Comparison of ENCODE assay signal across 1 cellular context in genomic region chr10:72665925-72666324, GRCh38.
TF ChIP-seq lines count a peak whose summit lies in the region.

No MANE protein-coding gene starts in this region.

TF ChIP-seq in WTC11, 78 proteins besides CTCF, POLR2A, EP300 and RAD21 (continued from another document):
- TF ChIP-seq HMGXB4 (CRISPR knock-in tag; IDR thresholded peaks at IDR 0.05) (no peak), ZNF671 (CRISPR knock-in tag; IDR thresholded peaks at IDR 0.05) (no peak), MYBL2 (CRISPR knock-in tag; IDR thresholded peaks at IDR 0.05) (no peak), FOXP4 (CRISPR knock-in tag; IDR thresholded peaks at IDR 0.05) (no peak), ZNF423 (CRISPR knock-in tag; IDR thresholded peaks at IDR 0.05) (no peak), AFF4 (CRISPR knock-in tag; IDR thresholded peaks at IDR 0.05; ENCODE audit: borderline replicate concordance) (no peak), CREB1 (CRISPR knock-in tag; IDR thresholded peaks at IDR 0.05) (no peak), TP53 (CRISPR knock-in tag; IDR thresholded peaks at IDR 0.05) (no peak), TCF7 (CRISPR knock-in tag; IDR thresholded peaks at IDR 0.05; ENCODE audit: low read depth) (no peak), FOXJ3 (CRISPR knock-in tag; IDR thresholded peaks at IDR 0.05; ENCODE audit: borderline replicate concordance) (no peak), OVOL2 (CRISPR knock-in tag; IDR thresholded peaks at IDR 0.05; ENCODE audit: borderline replicate concordance) (no peak), ZNF263 (CRISPR knock-in tag; IDR thresholded peaks at IDR 0.05; ENCODE audit: low read depth) (no peak), ATF3 (CRISPR knock-in tag; conservative IDR thresholded peaks at IDR 0.05) (no peak), GABPB1 (CRISPR knock-in tag; IDR thresholded peaks at IDR 0.05) (no peak), ZNF416 (CRISPR knock-in tag; IDR thresholded peaks at IDR 0.05) (no peak), PRDM15 (CRISPR knock-in tag; IDR thresholded peaks at IDR 0.05) (no peak), ERG (CRISPR knock-in tag; IDR thresholded peaks at IDR 0.05) (no peak), JAZF1 (CRISPR knock-in tag; IDR thresholded peaks at IDR 0.05) (no peak)
TF ChIP-seq in WTC11: peak in this region for 0.
